ENCODE assay signal across 24 cellular contexts in genomic region chr3:7305561-7305960, GRCh38.
"Had no signal": no experiment of that assay in that cellular context is flagged by ENCODE, and none has a peak within 500 bp of the region (broad histone marks: within the 10 kb centered on the region; RNA-seq: fewer than 3 reads in every experiment).

No MANE protein-coding gene starts in this region.

- ATAC-seq: activated CD8-positive, alpha-beta T cell treated with anti-CD3 and anti-CD28 coated beads, Interleukin-2, amount 10 ng/mL, durations not matched to agents 7 days and 5 days; K562; T-cell had no signal

- H3K4me3 Mint-ChIP-seq: activated CD8-positive, alpha-beta T cell treated with anti-CD3 and anti-CD28 coated beads, Interleukin-2, amount 10 ng/mL, durations not matched to agents 7 days and 5 days; activated naive CD4-positive, alpha-beta T cell treated with anti-CD3 and anti-CD28 coated beads, Interleukin-2, amount 50 U/mL, for 24 hours; activated T-cell treated with anti-CD3 and anti-CD28 coated beads, Interleukin-2, amount 50 U/mL, for 24 hours; activated T-helper 1 cell treated with anti-CD3 and anti-CD28 coated beads, Interleukin-12 subunit alpha, Interleukin-12 subunit beta, Interleukin-2, Interleukin-4 antibody, amounts not matched to agents 30 ng/mL and 10 ng/mL and 1 ng/mL, durations not matched to agents 14 hours and 24 hours and 36 hours; T-cell had no signal

- DNase-seq: activated CD4-positive, alpha-beta T cell treated with anti-CD3 and anti-CD28 coated beads for 48 hours; activated CD4-positive, alpha-beta T cell treated with anti-CD3 and anti-CD28 coated beads, Interleukin-2, amount 50 U/mL, for 4 hours; activated CD4-positive, CD25-positive, alpha-beta regulatory T cell treated with anti-CD3 and anti-CD28 coated beads, Interleukin-2, amount 50 U/mL, for 72 hours; activated CD8-positive, alpha-beta memory T cell treated with anti-CD3 and anti-CD28 coated beads, Interleukin-2, amount 50 U/mL, for 48 hours; activated CD8-positive, alpha-beta T cell treated with anti-CD3 and anti-CD28 coated beads, Interleukin-2, amount 10 ng/mL, durations not matched to agents 7 days and 5 days; activated effector memory CD4-positive, alpha-beta T cell treated with Interleukin-2 at 50 U/mL for 16 hours; activated naive CD4-positive, alpha-beta T cell; activated T-cell treated with anti-CD3 and anti-CD28 coated beads, Interleukin-2, amount 50 U/mL, for 24 hours; aorta; caudate nucleus; NCI-H1048; NCI-H146; NCI-H187 treated with DMSO at 0.1 percent for 48 hours; NCI-H2081 treated with DMSO at 0.1 percent for 48 hours; NCI-H446; NCI-H524; PC-9; SHP77 treated with DMSO at 0.1 percent for 48 hours; T-cell; T-helper 2 cell; T1000 had no signal

- H3K36me3 Mint-ChIP-seq: activated naive CD4-positive, alpha-beta T cell treated with anti-CD3 and anti-CD28 coated beads, Interleukin-2, amount 50 U/mL, for 24 hours; T-cell had no signal

- H3K27ac Mint-ChIP-seq: activated CD8-positive, alpha-beta T cell treated with anti-CD3 and anti-CD28 coated beads, Interleukin-2, amount 10 ng/mL, durations not matched to agents 7 days and 5 days; activated naive CD4-positive, alpha-beta T cell treated with anti-CD3 and anti-CD28 coated beads, Interleukin-2, amount 50 U/mL, for 24 hours; activated T-cell treated with anti-CD3 and anti-CD28 coated beads, Interleukin-2, amount 50 U/mL, for 24 hours; activated T-helper 1 cell treated with anti-CD3 and anti-CD28 coated beads, Interleukin-12 subunit alpha, Interleukin-12 subunit beta, Interleukin-2, Interleukin-4 antibody, amounts not matched to agents 30 ng/mL and 10 ng/mL and 1 ng/mL, durations not matched to agents 14 hours and 24 hours and 36 hours; T-cell had no signal

- H3K4me1 Mint-ChIP-seq: activated naive CD4-positive, alpha-beta T cell treated with anti-CD3 and anti-CD28 coated beads, Interleukin-2, amount 50 U/mL, for 24 hours; T-cell had no signal

- H3K9me3 Mint-ChIP-seq: activated naive CD4-positive, alpha-beta T cell treated with anti-CD3 and anti-CD28 coated beads, Interleukin-2, amount 50 U/mL, for 24 hours; activated T-helper 1 cell treated with anti-CD3 and anti-CD28 coated beads, Interleukin-12 subunit alpha, Interleukin-12 subunit beta, Interleukin-2, Interleukin-4 antibody, amounts not matched to agents 30 ng/mL and 10 ng/mL and 1 ng/mL, durations not matched to agents 14 hours and 24 hours and 36 hours had no signal
